ENCODE assay signal across 16 cellular contexts in the genomic region with DNA sequence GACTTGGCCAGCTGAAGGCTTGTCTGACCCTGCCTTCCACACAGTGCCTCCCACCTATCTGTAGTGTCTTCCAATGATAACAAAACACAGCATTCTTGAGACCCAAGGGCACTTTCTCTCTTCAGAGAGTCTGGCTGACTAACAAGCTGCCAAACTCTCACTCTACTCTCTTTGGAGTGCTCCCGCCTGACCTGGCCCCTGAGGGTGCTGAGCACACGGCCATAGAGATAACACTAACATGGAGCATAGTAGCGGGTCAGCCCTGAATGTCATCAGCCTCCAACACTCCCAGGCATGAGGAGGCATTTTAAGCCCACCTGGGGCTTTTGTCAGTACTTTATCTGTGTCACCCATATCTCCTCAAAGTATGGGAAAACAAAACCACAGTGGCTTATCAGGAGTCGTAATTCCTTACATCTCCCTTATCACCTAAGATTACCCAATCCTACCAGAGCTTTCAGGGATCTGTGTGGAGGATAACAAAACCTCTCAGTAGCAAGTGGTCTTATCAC.
"Had no signal": no experiment of that assay in that cellular context is flagged by ENCODE, and none has a peak within 500 bp of the region (broad histone marks: within the 10 kb centered on the region; RNA-seq: fewer than 3 reads in every experiment).

No MANE protein-coding gene starts in this region.

- H3K27me3 ChIP-seq: right lobe of liver had no signal

- H3K27ac ChIP-seq: psoas muscle, right lobe of liver had no signal

- H3K36me3 Mint-ChIP-seq: activated naive CD4-positive, alpha-beta T cell treated with anti-CD3 and anti-CD28 coated beads, Interleukin-2, amount 10 ng/mL, durations not matched to agents 7 days and 5 days; type B pancreatic cell had no signal

- H3K9me3 Mint-ChIP-seq: activated naive CD4-positive, alpha-beta T cell treated with anti-CD3 and anti-CD28 coated beads, Interleukin-2, amount 10 ng/mL, durations not matched to agents 7 days and 5 days; activated T-cell treated with anti-CD3 and anti-CD28 coated beads, Interleukin-2, amount 50 U/mL, for 24 hours; nephron; type B pancreatic cell had no signal

- H3K27ac Mint-ChIP-seq: activated CD4-positive, alpha-beta memory T cell treated with anti-CD3 and anti-CD28 coated beads, Interleukin-2, amount 10 ng/mL, durations not matched to agents 7 days and 5 days; activated naive CD4-positive, alpha-beta T cell treated with anti-CD3 and anti-CD28 coated beads, Interleukin-2, amount 10 ng/mL, durations not matched to agents 7 days and 5 days; activated T-cell treated with anti-CD3 and anti-CD28 coated beads, Interleukin-2, amount 50 U/mL, for 24 hours; nephron; type B pancreatic cell had no signal

- H3K4me2 ChIP-seq: smooth muscle cell had no signal

- H3K9me3 ChIP-seq: psoas muscle, right lobe of liver had no signal

- ATAC-seq: psoas muscle, right lobe of liver had no signal

- H3K4me1 Mint-ChIP-seq: activated CD4-positive, alpha-beta memory T cell treated with anti-CD3 and anti-CD28 coated beads, Interleukin-2, amount 10 ng/mL, durations not matched to agents 7 days and 5 days; activated naive CD4-positive, alpha-beta T cell treated with anti-CD3 and anti-CD28 coated beads, Interleukin-2, amount 10 ng/mL, durations not matched to agents 7 days and 5 days; nephron had no signal

- H3K4me3 Mint-ChIP-seq: activated CD4-positive, alpha-beta memory T cell treated with anti-CD3 and anti-CD28 coated beads, Interleukin-2, amount 10 ng/mL, durations not matched to agents 7 days and 5 days; activated naive CD4-positive, alpha-beta T cell treated with anti-CD3 and anti-CD28 coated beads, Interleukin-2, amount 10 ng/mL, durations not matched to agents 7 days and 5 days; activated T-cell treated with anti-CD3 and anti-CD28 coated beads, Interleukin-2, amount 50 U/mL, for 24 hours; nephron; type B pancreatic cell had no signal

- H3K27me3 Mint-ChIP-seq: activated CD4-positive, alpha-beta memory T cell treated with anti-CD3 and anti-CD28 coated beads, Interleukin-2, amount 10 ng/mL, durations not matched to agents 7 days and 5 days; activated naive CD4-positive, alpha-beta T cell treated with anti-CD3 and anti-CD28 coated beads, Interleukin-2, amount 10 ng/mL, durations not matched to agents 7 days and 5 days; activated T-cell treated with anti-CD3 and anti-CD28 coated beads, Interleukin-2, amount 50 U/mL, for 24 hours; type B pancreatic cell had no signal

- H3K36me3 ChIP-seq: right lobe of liver had no signal

- DNase-seq: activated CD4-positive, alpha-beta memory T cell treated with anti-CD3 and anti-CD28 coated beads, Interleukin-2, amount 10 ng/mL, durations not matched to agents 7 days and 5 days; activated CD4-positive, alpha-beta T cell treated with anti-CD3 and anti-CD28 coated beads for 4 hours; activated naive CD4-positive, alpha-beta T cell treated with anti-CD3 and anti-CD28 coated beads, Interleukin-2, amount 10 ng/mL, durations not matched to agents 7 days and 5 days; activated T-cell treated with anti-CD3 and anti-CD28 coated beads, Interleukin-2, amount 50 U/mL, for 24 hours; hippocampal formation; kidney glomerular epithelial cell; psoas muscle; right lobe of liver; stimulated activated CD4-positive, alpha-beta T cell treated with anti-CD3 and anti-CD28 coated beads, Interleukin-4, amount 100 ng/mL, for 4 hours; stimulated activated CD8-positive, alpha-beta memory T cell treated with anti-CD3 and anti-CD28 coated beads, Interleukin-4, amount 100 ng/mL, for 48 hours; stimulated activated naive CD4-positive, alpha-beta T cell treated with Interleukin-2 at 50 U/mL for 16 hours; substantia nigra; T-helper 9 cell had no signal

- H3K4me1 ChIP-seq: right lobe of liver had no signal

- H3K4me3 ChIP-seq: psoas muscle, right lobe of liver, smooth muscle cell had no signal
